ENCODE assay signal across 8 cellular contexts in the genomic region with DNA sequence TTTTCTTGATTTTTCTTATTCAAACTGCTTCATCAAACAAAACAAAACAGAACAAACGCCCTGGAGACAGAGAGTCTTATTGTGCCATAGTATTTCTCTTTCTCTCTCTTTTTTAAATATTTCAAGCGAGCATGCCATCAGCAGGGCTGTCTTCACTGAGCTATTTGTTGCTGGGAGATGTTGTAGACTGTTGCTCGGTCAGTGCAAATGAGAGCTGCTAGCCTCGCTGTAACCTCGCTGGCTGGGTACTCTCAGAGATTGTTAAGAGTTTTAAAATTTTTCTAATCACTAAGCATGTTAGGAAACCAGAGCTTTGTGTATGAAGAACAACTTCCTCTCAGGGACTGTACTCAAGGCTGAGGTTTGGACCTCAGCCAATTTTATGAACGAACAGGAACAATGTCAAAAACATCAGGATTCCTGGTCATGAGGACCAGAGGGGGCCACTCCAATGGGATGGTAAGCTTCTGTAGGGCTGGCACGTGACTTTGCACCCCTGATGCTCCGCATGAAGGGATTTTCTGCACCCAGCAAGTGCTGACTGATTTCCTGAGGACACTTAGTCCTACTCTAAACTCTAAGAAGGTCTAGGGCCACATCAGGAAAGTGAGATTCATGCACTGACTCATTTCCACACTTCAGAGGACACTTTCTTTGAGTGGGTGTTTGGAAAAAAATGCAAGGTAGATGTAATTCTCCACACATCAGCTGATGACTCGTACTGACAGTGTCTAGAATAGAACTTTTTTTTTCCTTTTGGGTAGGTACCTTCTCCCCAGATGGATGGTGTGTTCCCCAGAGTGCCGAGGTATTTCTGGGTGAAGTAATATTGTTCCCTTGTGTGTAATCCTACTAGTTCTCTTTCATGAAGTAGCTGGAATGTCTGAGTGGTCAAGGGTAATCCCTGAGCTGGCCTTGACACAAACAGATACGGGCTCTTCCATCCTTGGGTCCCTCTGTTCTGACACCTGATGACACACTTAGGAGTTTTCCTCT. TPM values are rescaled to one million over a fixed set of nuclear protein-coding genes. Genes with fewer than 3 reads are reported as not detected.
DNase-seq lines count a peak whose midpoint lies in the region; FAIRE-seq and TF ChIP-seq lines count a peak whose summit lies in the region.

No MANE protein-coding gene starts in this region.

- no peaks in the 10 kb centered on the region for H3K4me1 ChIP-seq in BE2C

- no peaks in the 10 kb centered on the region for H3K36me3 ChIP-seq in BE2C

- H3K9me3 ChIP-seq in BE2C: no peaks in the 10 kb centered on the region

- TF ChIP-seq CTCF in GM12864 (IDR thresholded peaks at IDR 0.05; ENCODE audit: low read depth, low read length, missing control alignments) (no peak), BE2C (IDR thresholded peaks at IDR 0.05; ENCODE audit: low read depth, low read length) (no peak)

- H3K4me3 Mint-ChIP-seq in activated T-cell treated with anti-CD3 and anti-CD28 coated beads, Interleukin-2, amount 50 U/mL, for 24 hours: peak overlapping the region; percentile 58

- H3K4me1 Mint-ChIP-seq in activated T-cell treated with anti-CD3 and anti-CD28 coated beads, Interleukin-2, amount 50 U/mL, for 24 hours (ENCODE audit: low read depth): peaks cover 70% of the 10 kb centered on the region

- DNase-seq in GM12864 (ENCODE audit: low read depth) (peak; percentile 57), H54 (ENCODE audit: insufficient read length, low spot score) (no peak), NAMALWA (ENCODE audit: low spot score) (peak; percentile 28), glomerular visceral epithelial cell (ENCODE audit: extremely low spot score) (peak; percentile 87), NCI-H2227 treated with DMSO at 0.1 percent for 48 hours (lab: John Stamatoyannopoulos, UW) (no peak), BE2C (no peak)
- peak; percentile 78 for DNase-seq in activated T-cell treated with anti-CD3 and anti-CD28 coated beads, Interleukin-2, amount 50 U/mL, for 24 hours
- peak in 2 of 3 donors; percentile 40 to 45 for DNase-seq in stimulated activated CD4-positive, alpha-beta T cell treated with anti-CD3 and anti-CD28 coated beads, Interleukin-12 subunit alpha, Interleukin-12 subunit beta, amount 100 ng/mL, for 48 hours (ENCODE audit: low read depth in 2 of 3, low spot score in 1 of 3)

- peak; percentile 83 for FAIRE-seq in H54 (lab: Jason Lieb, UNC)

- no peaks in the 10 kb centered on the region for H3K27me3 ChIP-seq in BE2C

- H3K4me3 ChIP-seq in GM12864 (ENCODE audit: low read depth, low read length) (no peak overlapping the region), BE2C (ENCODE audit: low read depth, low read length) (no peak overlapping the region)

- no peaks in the 10 kb centered on the region for H3K27me3 Mint-ChIP-seq in activated T-cell treated with anti-CD3 and anti-CD28 coated beads, Interleukin-2, amount 50 U/mL, for 24 hours

- H3K36me3 Mint-ChIP-seq in activated T-cell treated with anti-CD3 and anti-CD28 coated beads, Interleukin-2, amount 50 U/mL, for 24 hours (ENCODE audit: low read depth): peaks cover 2% of the 10 kb centered on the region

- H3K9me3 Mint-ChIP-seq in activated T-cell treated with anti-CD3 and anti-CD28 coated beads, Interleukin-2, amount 50 U/mL, for 24 hours: peaks cover 13% of the 10 kb centered on the region

- H3K27ac Mint-ChIP-seq in activated T-cell treated with anti-CD3 and anti-CD28 coated beads, Interleukin-2, amount 50 U/mL, for 24 hours: peak overlapping the region; percentile 98

- no peak for TF ChIP-seq POLR2A in H54 (IDR thresholded peaks at IDR 0.05; ENCODE audit: low read depth, low read length)

RNA-seq across cellular contexts. Expression of gene IL1R1, which starts 59.7 kb away (rescaled TPM):
- 0.26 TPM for polyA plus RNA-seq in BE2C (2012; ENCODE audit: insufficient read depth, insufficient read length, low read depth)

Comparison
In these comparisons a context has a peak if more than half of its experiments do, and no peak if none do; other contexts are left out.
1. DNase-seq: peak in GM12864 (single experiment), NAMALWA (single experiment), activated T-cell treated with anti-CD3 and anti-CD28 coated beads, Interleukin-2, amount 50 U/mL, for 24 hours (single experiment), glomerular visceral epithelial cell (single experiment) and stimulated activated CD4-positive, alpha-beta T cell treated with anti-CD3 and anti-CD28 coated beads, Interleukin-12 subunit alpha, Interleukin-12 subunit beta, amount 100 ng/mL, for 48 hours (2 of 3); none in H54 (single experiment), NCI-H2227 treated with DMSO at 0.1 percent for 48 hours (single experiment) and BE2C (single experiment).